Comparison of ENCODE assay signal across 8 cellular contexts in genomic region chr18:62526098-62527025, GRCh38. TPM values are rescaled to one million over a fixed set of nuclear protein-coding genes. Genes with fewer than 3 reads are reported as not detected.
DNase-seq lines count a peak whose midpoint lies in the region; ATAC-seq, FAIRE-seq and TF ChIP-seq lines count a peak whose summit lies in the region.

No MANE protein-coding gene starts in this region.

- ATAC-seq in HG03175 (IDR thresholded peaks at IDR 0.05; ENCODE audit: unreplicated experiment) = peak; percentile 13
- ATAC-seq in activated CD8-positive, alpha-beta T cell treated with anti-CD3 and anti-CD28 coated beads for 36 hours = peak; percentile 11
- no peak for ATAC-seq in HG02981 (IDR thresholded peaks at IDR 0.05; ENCODE audit: unreplicated experiment)

- peak; percentile 48; the same call in 1 of the 2 replicates for TF ChIP-seq POLR2A in GM12891 (IDR thresholded peaks at IDR 0.05; ENCODE audit: low read depth, low read length)

- TF ChIP-seq CTCF in activated CD8-positive, alpha-beta T cell treated with anti-CD3 and anti-CD28 coated beads for 36 hours (IDR thresholded peaks at IDR 0.05) = no peak

- CTCF ChIA-PET in activated CD8-positive, alpha-beta T cell treated with anti-CD3 and anti-CD28 coated beads for 36 hours (lab: Charles Lee) = interaction anchor here (0.7 to 2.0 kb wide), 4 partner anchors 58 to 105 kb away, joined by 3 to 10 read pairs (median 4); no protein-coding TSS in a partner anchor

- H3K27me3 Mint-ChIP-seq in activated CD8-positive, alpha-beta T cell treated with anti-CD3 and anti-CD28 coated beads for 36 hours = no peaks in the 10 kb centered on the region

- H3K9me3 Mint-ChIP-seq in activated CD8-positive, alpha-beta T cell treated with anti-CD3 and anti-CD28 coated beads for 36 hours = no peaks in the 10 kb centered on the region

- intact Hi-C loops in activated CD8-positive, alpha-beta T cell treated with anti-CD3 and anti-CD28 coated beads for 36 hours (cut with micrococcal nuclease) = loop anchor here (10.0 kb wide), 1 partner anchor 332 kb away; no protein-coding TSS in a partner anchor

- peaks cover 28% of the 10 kb centered on the region for H3K36me3 Mint-ChIP-seq in activated CD8-positive, alpha-beta T cell treated with anti-CD3 and anti-CD28 coated beads for 36 hours (ENCODE audit: low read depth)

- H3K27ac Mint-ChIP-seq in activated CD8-positive, alpha-beta T cell treated with anti-CD3 and anti-CD28 coated beads for 36 hours = peak overlapping the region; percentile 89

- H3K4me1 Mint-ChIP-seq in activated CD8-positive, alpha-beta T cell treated with anti-CD3 and anti-CD28 coated beads for 36 hours (ENCODE audit: low read depth) = peaks cover 38% of the 10 kb centered on the region

- peak overlapping the region; percentile 84 for H3K4me3 Mint-ChIP-seq in activated CD8-positive, alpha-beta T cell treated with anti-CD3 and anti-CD28 coated beads for 36 hours

- POLR2A ChIA-PET in activated CD8-positive, alpha-beta T cell treated with anti-CD3 and anti-CD28 coated beads for 36 hours (lab: Charles Lee) = interaction anchor here (0.8 to 1.7 kb wide), 3 partner anchors 16 to 21 kb away, joined by 3 to 6 read pairs (median 3); no protein-coding TSS in a partner anchor

- DNase-seq in GM12891 (ENCODE audit: insufficient read length, low spot score) = no peak
- peak; percentile 89 for DNase-seq in NCI-H748 (lab: John Stamatoyannopoulos, UW; ENCODE audit: unreplicated experiment)
- DNase-seq in activated CD8-positive, alpha-beta T cell treated with anti-CD3 and anti-CD28 coated beads for 36 hours = peak; percentile 81
- peak; percentile 54 for DNase-seq in effector CD8-positive, alpha-beta T cell (lab: John Stamatoyannopoulos, UW)
- peak; percentile 86 to 88 for DNase-seq in lung microvascular endothelial cell (ENCODE audit: low read depth in 2 of 2)
- DNase-seq in stimulated activated CD4-positive, alpha-beta T cell treated with anti-CD3 and anti-CD28 coated beads, TNF-alpha, amount 100 ng/mL, for 4 hours (ENCODE audit: low read depth in 3 of 3) = peak; percentile 27 to 51 (median 45)

- peak; percentile 94 for FAIRE-seq in GM12891 (lab: Jason Lieb, UNC)

TF ChIP-seq in GM12891, 5 proteins besides CTCF, POLR2A, EP300 and RAD21:
- peak; percentile 18 for TF ChIP-seq POU2F2 (IDR thresholded peaks at IDR 0.05; ENCODE audit: low read depth, low read length)
- TF ChIP-seq PAX5 (IDR thresholded peaks at IDR 0.05; ENCODE audit: insufficient read depth, low read length, severe bottlenecking) = no peak
- TF ChIP-seq TAF1 (IDR thresholded peaks at IDR 0.05; ENCODE audit: low read depth, low read length) = peak; percentile 4
- TF ChIP-seq SPI1 (IDR thresholded peaks at IDR 0.05; ENCODE audit: low read depth, low read length) = no peak
- peak; percentile 51; the same call in 1 of the 2 replicates for TF ChIP-seq POLR2AphosphoS5 (IDR thresholded peaks at IDR 0.05; ENCODE audit: low read depth, low read length)

RNA-seq across cellular contexts. Expression of gene ZCCHC2, which starts 3.5 kb away (rescaled TPM):
- 7.7 TPM for polyA plus RNA-seq in GM12891 (2012; ENCODE audit: low read depth, missing spikeins)
- total RNA-seq in activated CD8-positive, alpha-beta T cell treated with anti-CD3 and anti-CD28 coated beads for 36 hours = 10 to 100 TPM; 31.7 to 33.4 TPM
- 14.6 and 16.1 TPM in 2 replicates for total RNA-seq in lung microvascular endothelial cell
